8 cellular contexts compared by ENCODE assay signal in genomic region chr1:52365091-52365745, GRCh38. TPM values are rescaled to one million over a fixed set of nuclear protein-coding genes. Genes with fewer than 3 reads are reported as not detected.
DNase-seq lines count a peak whose midpoint lies in the region; ATAC-seq and TF ChIP-seq lines count a peak whose summit lies in the region.

No MANE protein-coding gene starts in this region.

- peak overlapping the region; percentile 82 for H2BK15ac ChIP-seq in mesenchymal stem cell (ENCODE audit: low read depth, poor library complexity, severe bottlenecking)

- H3K14ac ChIP-seq in mesenchymal stem cell (ENCODE audit: low read length in 2 of 2): peak overlapping the region in 1 of 2 experiments; percentile 100

- H3K9me3 ChIP-seq in T-helper 17 cell (ENCODE audit: control insufficient read depth, low read length, poor library complexity, severe bottlenecking): no peaks in the 10 kb centered on the region
- H3K9me3 ChIP-seq in endodermal cell (ENCODE audit: control insufficient read depth, low read length): no peaks in the 10 kb centered on the region
- no peaks in the 10 kb centered on the region for H3K9me3 ChIP-seq in mesenchymal stem cell (ENCODE audit: control insufficient read depth, low read length)
- H3K9me3 ChIP-seq in thoracic aorta: no peaks in the 10 kb centered on the region

- no peaks in the 10 kb centered on the region for H3K9me3 Mint-ChIP-seq in endodermal cell

- H3K27me3 ChIP-seq in endodermal cell (ENCODE audit: control insufficient read depth, insufficient read depth, low read length, poor library complexity, severe bottlenecking): no peaks in the 10 kb centered on the region
- no peaks in the 10 kb centered on the region for H3K27me3 ChIP-seq in mesenchymal stem cell (ENCODE audit: control insufficient read depth in 1 of 2, insufficient read depth in 1 of 2, low read length in 2 of 2)
- no peaks in the 10 kb centered on the region for H3K27me3 ChIP-seq in thoracic aorta (replicated peaks; ENCODE audit: insufficient read depth)

- H3K4me1 ChIP-seq in endodermal cell (ENCODE audit: control insufficient read depth, insufficient read depth, low read length) (no peaks in the 10 kb centered on the region), mesenchymal stem cell (ENCODE audit: control insufficient read depth, insufficient read depth, low read depth, low read length) (peaks cover 22% of the 10 kb centered on the region), thoracic aorta (ENCODE audit: control insufficient read depth in 1 of 2, low read depth in 2 of 2) (peaks cover 13 to 24% of the 10 kb centered on the region in 2 donors)

- peaks cover 32% of the 10 kb centered on the region for H3K79me1 ChIP-seq in mesenchymal stem cell (replicated peaks; ENCODE audit: low read length, poor library complexity, severe bottlenecking)

- H2BK5ac ChIP-seq in mesenchymal stem cell (ENCODE audit: low read depth, low read length, poor library complexity, severe bottlenecking): no peak overlapping the region

- H3K36me3 ChIP-seq in endodermal cell (ENCODE audit: control insufficient read depth, insufficient read depth, low read length) (peaks cover 43% of the 10 kb centered on the region), mesenchymal stem cell (ENCODE audit: control insufficient read depth in 1 of 2, insufficient read depth in 2 of 2, low read depth in 1 of 2, low read length in 2 of 2) (peaks cover 29 to 35% of the 10 kb centered on the region in 2 experiments), thoracic aorta (peaks cover 25% of the 10 kb centered on the region)

- peak overlapping the region; percentile 99 to 100 for H3K4ac ChIP-seq in mesenchymal stem cell (ENCODE audit: low read depth in 1 of 2, low read length in 2 of 2)

- H3K4me3 ChIP-seq in endodermal cell (ENCODE audit: low read length): peak overlapping the region; percentile 96
- peak overlapping the region; percentile 88 to 94 for H3K4me3 ChIP-seq in mesenchymal stem cell (ENCODE audit: insufficient read depth in 1 of 2, low read depth in 1 of 2, low read length in 2 of 2)
- peak overlapping the region; percentile 96 for H3K4me3 ChIP-seq in thoracic aorta

- H2AK5ac ChIP-seq in mesenchymal stem cell (ENCODE audit: low read length, severe bottlenecking): peak overlapping the region; percentile 38

- peak overlapping the region; percentile 67 to 94 for H3K23ac ChIP-seq in mesenchymal stem cell (ENCODE audit: low read length in 2 of 2)

- ATAC-seq in HG02840 (IDR thresholded peaks at IDR 0.05; ENCODE audit: low FRiP score, unreplicated experiment) (peak; percentile 24), T-helper 17 cell (no peak), thoracic aorta (ENCODE audit: insufficient number of reproducible peaks, low FRiP score, low read depth) (peak; percentile 25)

- H3K4me2 ChIP-seq in mesenchymal stem cell (ENCODE audit: low read length, poor library complexity, severe bottlenecking): peak overlapping the region; percentile 87

- H2BK12ac ChIP-seq in mesenchymal stem cell (ENCODE audit: low read length in 2 of 2): peak overlapping the region; percentile 29 to 57

- peak overlapping the region; percentile 93 for H4K8ac ChIP-seq in mesenchymal stem cell (ENCODE audit: low read length)

- TF ChIP-seq CTCF in endodermal cell (conservative IDR thresholded peaks at IDR 0.05) (no peak), thoracic aorta (IDR thresholded peaks at IDR 0.05) (no peak)

- H3K9ac ChIP-seq in endodermal cell (ENCODE audit: extremely low read depth, low read length, poor library complexity, severe bottlenecking) (peak overlapping the region; percentile 84), mesenchymal stem cell (ENCODE audit: low read length) (peak overlapping the region; percentile 92)

- H3K27ac Mint-ChIP-seq in T-helper 17 cell: peak overlapping the region; percentile 94
- H3K27ac Mint-ChIP-seq in endodermal cell: peak overlapping the region; percentile 98

- 6 to 12% methylated on average over 16 to 22 of the region's 22 CpGs for WGBS in endodermal cell (ENCODE audit: insufficient coverage in 1 of 2, insufficient read length in 1 of 2), 2 experiments
- WGBS in mesenchymal stem cell: 7% methylated on average over 22 of the region's 22 CpGs

- peak overlapping the region; percentile 82 for H2BK120ac ChIP-seq in mesenchymal stem cell (ENCODE audit: low read depth, low read length)

- H3K18ac ChIP-seq in mesenchymal stem cell (ENCODE audit: low read depth in 1 of 2, low read length in 2 of 2): peak overlapping the region; percentile 95 to 99

- H3K27me3 Mint-ChIP-seq in T-helper 17 cell (no peaks in the 10 kb centered on the region), endodermal cell (ENCODE audit: insufficient read depth) (no peaks in the 10 kb centered on the region)

- H3K27ac ChIP-seq in endodermal cell (ENCODE audit: low read depth, low read length): peak overlapping the region; percentile 76
- peak overlapping the region; percentile 77 for H3K27ac ChIP-seq in mesenchymal stem cell (ENCODE audit: low read length, poor library complexity, severe bottlenecking)
- H3K27ac ChIP-seq in thoracic aorta: peak overlapping the region; percentile 88 to 91

- H3K4me3 Mint-ChIP-seq in T-helper 17 cell: peak overlapping the region; percentile 95
- peak overlapping the region; percentile 94 for H3K4me3 Mint-ChIP-seq in endodermal cell

- peak overlapping the region; percentile 98 for H4K91ac ChIP-seq in mesenchymal stem cell (ENCODE audit: low read length)

- H3K36me3 Mint-ChIP-seq in T-helper 17 cell (ENCODE audit: low read depth): peaks cover 2% of the 10 kb centered on the region
- peaks cover 30% of the 10 kb centered on the region for H3K36me3 Mint-ChIP-seq in endodermal cell (ENCODE audit: low read depth)

- H2AFZ ChIP-seq in mesenchymal stem cell (ENCODE audit: low read depth, low read length): peak overlapping the region; percentile 91

- peak; percentile 80 for DNase-seq in Daoy (ENCODE audit: low read depth)
- DNase-seq in T-helper 17 cell: no peak
- DNase-seq in endodermal cell: peak; percentile 77
- peak; percentile 92 for DNase-seq in mesenchymal stem cell
- DNase-seq in thoracic aorta (ENCODE audit: low spot score): peak; percentile 18
- DNase-seq in NCI-H345 treated with DMSO at 0.1 percent for 48 hours (lab: John Stamatoyannopoulos, UW; ENCODE audit: unreplicated experiment): no peak
- DNase-seq in cortex of kidney (lab: John Stamatoyannopoulos, UW): no peak

- H3K4me1 Mint-ChIP-seq in T-helper 17 cell (peaks cover 24% of the 10 kb centered on the region), endodermal cell (peaks cover 22% of the 10 kb centered on the region)

RNA-seq across cellular contexts. Expression of gene CC2D1B, which starts 0.8 kb away (rescaled TPM):
- total RNA-seq in Daoy (2014; rRNA removed; shearing (Covaris generic)): 23.4 and 25.2 TPM in 2 replicates
- total RNA-seq in T-helper 17 cell (10 to 100 TPM; 41.8 to 62.6 TPM), endodermal cell (10 to 100 TPM; 32.7 to 50.1 TPM), thoracic aorta (10 to 100 TPM; 33.7 to 34.3 TPM)
- 18.5 TPM for polyA plus RNA-seq in endodermal cell (2013, experiment 1 of 2)
- polyA plus RNA-seq in endodermal cell (2013, experiment 2 of 2): 15.8 TPM
- 16.4 TPM for polyA plus RNA-seq in mesenchymal stem cell (2013, experiment 1 of 2)
- polyA plus RNA-seq in mesenchymal stem cell (2013, experiment 2 of 2): 15.3 TPM

RNA-seq across cellular contexts. Expression of gene ORC1, which starts 39.0 kb away (rescaled TPM):
- total RNA-seq in Daoy (2014; rRNA removed; shearing (Covaris generic)): 32.6 and 39.5 TPM in 2 replicates
- total RNA-seq in T-helper 17 cell: 1 to 10 TPM; 1.2 to 2.0 TPM
- 10 to 100 TPM; 23.0 to 25.5 TPM for total RNA-seq in endodermal cell
- polyA plus RNA-seq in endodermal cell (2013, experiment 1 of 2): 24.6 TPM
- 22.5 TPM for polyA plus RNA-seq in endodermal cell (2013, experiment 2 of 2)
- 1.3 TPM for polyA plus RNA-seq in mesenchymal stem cell (2013, experiment 1 of 2)
- polyA plus RNA-seq in mesenchymal stem cell (2013, experiment 2 of 2): 1.5 TPM
- total RNA-seq in thoracic aorta: under 1 TPM; 0.49 to 0.95 TPM

RNA-seq across cellular contexts. Expression of gene PRPF38A, which starts 39.2 kb away (rescaled TPM):
- total RNA-seq in Daoy (2014; rRNA removed; shearing (Covaris generic)): 32.1 and 37.4 TPM in 2 replicates
- total RNA-seq in T-helper 17 cell (10 to 100 TPM; 62.1 to 64.6 TPM), endodermal cell (10 to 100 TPM; 72.7 to 74.3 TPM), thoracic aorta (10 to 100 TPM; 18.1 to 27.4 TPM)
- 47.3 TPM for polyA plus RNA-seq in endodermal cell (2013, experiment 1 of 2)
- 42.2 TPM for polyA plus RNA-seq in endodermal cell (2013, experiment 2 of 2)
- polyA plus RNA-seq in mesenchymal stem cell (2013, experiment 1 of 2): 22.8 TPM
- 21.8 TPM for polyA plus RNA-seq in mesenchymal stem cell (2013, experiment 2 of 2)

Comparison
In these comparisons a context has a peak if more than half of its experiments do, and no peak if none do; other contexts are left out.
1. DNase-seq: peak in Daoy (single experiment), endodermal cell (single experiment), mesenchymal stem cell (single experiment) and thoracic aorta (single experiment); none in T-helper 17 cell (0 of 3), NCI-H345 treated with DMSO at 0.1 percent for 48 hours (single experiment) and cortex of kidney (single experiment).
2. RNA of gene ORC1, which starts 39.0 kb away (total RNA-seq): 32.6 to 39.5 TPM in Daoy and 23.0 to 25.5 TPM in endodermal cell; 1.2 to 2.0 TPM in T-helper 17 cell and 0.49 to 0.95 TPM in thoracic aorta; every median in the first group is over 4 times any median in the second.
3. Peak in every context shown above with its lines, with median percentiles within 50 percentile points of each other: H3K27ac ChIP-seq and H3K4me3 ChIP-seq.